In genomic region chr22:30289126-30289979, GRCh38 we compare ENCODE assay signal across 1 cellular context.
TF ChIP-seq lines count a peak whose summit lies in the region.

TSS of gene CASTOR1 (minus strand) at chr22:30289505. CDS start at chr22:30289497, 8 bp downstream.

TF ChIP-seq in HepG2, 621 proteins besides CTCF, POLR2A, EP300 and RAD21 (continued from another document and continues in another):
- TF ChIP-seq, protein P1, sequence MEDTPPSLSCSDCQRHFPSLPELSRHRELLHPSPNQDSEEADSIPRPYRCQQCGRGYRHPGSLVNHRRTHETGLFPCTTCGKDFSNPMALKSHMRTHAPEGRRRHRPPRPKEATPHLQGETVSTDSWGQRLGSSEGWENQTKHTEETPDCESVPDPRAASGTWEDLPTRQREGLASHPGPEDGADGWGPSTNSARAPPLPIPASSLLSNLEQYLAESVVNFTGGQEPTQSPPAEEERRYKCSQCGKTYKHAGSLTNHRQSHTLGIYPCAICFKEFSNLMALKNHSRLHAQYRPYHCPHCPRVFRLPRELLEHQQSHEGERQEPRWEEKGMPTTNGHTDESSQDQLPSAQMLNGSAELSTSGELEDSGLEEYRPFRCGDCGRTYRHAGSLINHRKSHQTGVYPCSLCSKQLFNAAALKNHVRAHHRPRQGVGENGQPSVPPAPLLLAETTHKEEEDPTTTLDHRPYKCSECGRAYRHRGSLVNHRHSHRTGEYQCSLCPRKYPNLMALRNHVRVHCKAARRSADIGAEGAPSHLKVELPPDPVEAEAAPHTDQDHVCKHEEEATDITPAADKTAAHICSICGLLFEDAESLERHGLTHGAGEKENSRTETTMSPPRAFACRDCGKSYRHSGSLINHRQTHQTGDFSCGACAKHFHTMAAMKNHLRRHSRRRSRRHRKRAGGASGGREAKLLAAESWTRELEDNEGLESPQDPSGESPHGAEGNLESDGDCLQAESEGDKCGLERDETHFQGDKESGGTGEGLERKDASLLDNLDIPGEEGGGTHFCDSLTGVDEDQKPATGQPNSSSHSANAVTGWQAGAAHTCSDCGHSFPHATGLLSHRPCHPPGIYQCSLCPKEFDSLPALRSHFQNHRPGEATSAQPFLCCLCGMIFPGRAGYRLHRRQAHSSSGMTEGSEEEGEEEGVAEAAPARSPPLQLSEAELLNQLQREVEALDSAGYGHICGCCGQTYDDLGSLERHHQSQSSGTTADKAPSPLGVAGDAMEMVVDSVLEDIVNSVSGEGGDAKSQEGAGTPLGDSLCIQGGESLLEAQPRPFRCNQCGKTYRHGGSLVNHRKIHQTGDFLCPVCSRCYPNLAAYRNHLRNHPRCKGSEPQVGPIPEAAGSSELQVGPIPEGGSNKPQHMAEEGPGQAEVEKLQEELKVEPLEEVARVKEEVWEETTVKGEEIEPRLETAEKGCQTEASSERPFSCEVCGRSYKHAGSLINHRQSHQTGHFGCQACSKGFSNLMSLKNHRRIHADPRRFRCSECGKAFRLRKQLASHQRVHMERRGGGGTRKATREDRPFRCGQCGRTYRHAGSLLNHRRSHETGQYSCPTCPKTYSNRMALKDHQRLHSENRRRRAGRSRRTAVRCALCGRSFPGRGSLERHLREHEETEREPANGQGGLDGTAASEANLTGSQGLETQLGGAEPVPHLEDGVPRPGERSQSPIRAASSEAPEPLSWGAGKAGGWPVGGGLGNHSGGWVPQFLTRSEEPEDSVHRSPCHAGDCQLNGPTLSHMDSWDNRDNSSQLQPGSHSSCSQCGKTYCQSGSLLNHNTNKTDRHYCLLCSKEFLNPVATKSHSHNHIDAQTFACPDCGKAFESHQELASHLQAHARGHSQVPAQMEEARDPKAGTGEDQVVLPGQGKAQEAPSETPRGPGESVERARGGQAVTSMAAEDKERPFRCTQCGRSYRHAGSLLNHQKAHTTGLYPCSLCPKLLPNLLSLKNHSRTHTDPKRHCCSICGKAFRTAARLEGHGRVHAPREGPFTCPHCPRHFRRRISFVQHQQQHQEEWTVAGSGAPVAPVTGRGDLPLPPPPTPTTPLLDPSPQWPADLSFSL (CRISPR knock-in tag; IDR thresholded peaks at IDR 0.05) = no peak
- TF ChIP-seq SMC3 (IDR thresholded peaks at IDR 0.05; ENCODE audit: low read length) (no peak), GZF1 (CRISPR knock-in tag; IDR thresholded peaks at IDR 0.05) (no peak), HDAC2 (CRISPR knock-in tag; IDR thresholded peaks at IDR 0.05) (no peak), ZNF672 (CRISPR knock-in tag; IDR thresholded peaks at IDR 0.05) (no peak), ZNF781 (CRISPR knock-in tag; IDR thresholded peaks at IDR 0.05; ENCODE audit: borderline replicate concordance, not compliant biosample characterization) (no peak), ZNF550 (CRISPR knock-in tag; IDR thresholded peaks at IDR 0.05; ENCODE audit: borderline replicate concordance) (no peak), NCOR1 (IDR thresholded peaks at IDR 0.05; ENCODE audit: borderline replicate concordance, low read length) (no peak), ZBTB42 (CRISPR knock-in tag; IDR thresholded peaks at IDR 0.05) (no peak), ZFP62 (CRISPR knock-in tag; IDR thresholded peaks at IDR 0.05) (no peak), HNF1A (IDR thresholded peaks at IDR 0.05; ENCODE audit: low read depth) (no peak), HNF1A (CRISPR knock-in tag; IDR thresholded peaks at IDR 0.05; ENCODE audit: borderline replicate concordance) (no peak), KDM4B (CRISPR knock-in tag; IDR thresholded peaks at IDR 0.05) (no peak), ZNF564 (CRISPR knock-in tag; IDR thresholded peaks at IDR 0.05) (no peak), SP140L (CRISPR knock-in tag; IDR thresholded peaks at IDR 0.05; ENCODE audit: borderline replicate concordance) (no peak), MAZ (IDR thresholded peaks at IDR 0.05; ENCODE audit: borderline replicate concordance, low read depth, low read length) (no peak; the same call in 1 of the 2 replicates), MAZ (CRISPR knock-in tag; IDR thresholded peaks at IDR 0.05; ENCODE audit: low read depth) (peak; percentile 52), SATB2 (CRISPR knock-in tag; IDR thresholded peaks at IDR 0.05) (no peak), ZNF552 (CRISPR knock-in tag; IDR thresholded peaks at IDR 0.05; ENCODE audit: borderline replicate concordance) (0 out of 2 replicates have a peak, but pooled peaks have one; percentile 29), ZNF337 (CRISPR knock-in tag; IDR thresholded peaks at IDR 0.05; ENCODE audit: borderline replicate concordance, low read depth) (no peak), ZNF17 (CRISPR knock-in tag; IDR thresholded peaks at IDR 0.05) (no peak), ZNF652 (CRISPR knock-in tag; IDR thresholded peaks at IDR 0.05; ENCODE audit: borderline replicate concordance, low read depth) (no peak), ADNP (CRISPR knock-in tag; IDR thresholded peaks at IDR 0.05) (no peak), TRIM24 (CRISPR knock-in tag; IDR thresholded peaks at IDR 0.05) (no peak), IRF2 (CRISPR knock-in tag; IDR thresholded peaks at IDR 0.05) (no peak), MTF1 (CRISPR knock-in tag; IDR thresholded peaks at IDR 0.05) (no peak), NFKB2 (CRISPR knock-in tag; IDR thresholded peaks at IDR 0.05; ENCODE audit: borderline replicate concordance) (no peak), ZNF605 (CRISPR knock-in tag; IDR thresholded peaks at IDR 0.05) (no peak), TCF7L2 (IDR thresholded peaks at IDR 0.05; ENCODE audit: low read depth, low read length) (no peak), HNRNPUL1 (IDR thresholded peaks at IDR 0.05; ENCODE audit: low read depth, low read length) (no peak), NFE2L2 (IDR thresholded peaks at IDR 0.05; ENCODE audit: low read length) (no peak), ZNF143 (CRISPR knock-in tag; IDR thresholded peaks at IDR 0.05) (no peak), ZNF773 (CRISPR knock-in tag; IDR thresholded peaks at IDR 0.05; ENCODE audit: borderline replicate concordance) (no peak), THRA (CRISPR knock-in tag; IDR thresholded peaks at IDR 0.05; ENCODE audit: borderline replicate concordance) (0 out of 2 replicates have a peak, but pooled peaks have one; percentile 24), ZSCAN5A (CRISPR knock-in tag; IDR thresholded peaks at IDR 0.05; ENCODE audit: borderline replicate concordance) (no peak), ZBTB37 (CRISPR knock-in tag; IDR thresholded peaks at IDR 0.05) (no peak)
- TF ChIP-seq, protein P2, sequence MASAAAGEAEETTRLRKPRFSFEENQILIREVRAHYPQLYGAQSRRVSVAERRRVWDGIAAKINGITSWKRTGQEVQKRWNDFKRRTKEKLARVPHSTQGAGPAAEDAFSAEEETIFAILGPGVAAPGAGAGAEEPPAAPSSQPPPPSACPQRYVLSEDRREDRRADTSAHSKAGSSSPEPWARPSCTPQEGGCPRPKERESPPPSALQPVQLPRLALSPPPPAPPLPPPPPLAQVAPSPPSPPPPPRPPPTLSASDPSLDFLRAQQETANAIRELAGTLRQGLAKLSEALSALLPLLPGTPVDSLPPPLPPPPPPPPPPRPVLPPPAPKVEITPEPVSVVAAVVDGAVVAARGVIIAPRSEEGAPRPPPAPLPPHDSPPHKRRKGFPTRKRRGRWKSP (CRISPR knock-in tag; IDR thresholded peaks at IDR 0.05) = no peak; the same call in 1 of the 2 replicates
- TF ChIP-seq, protein P3, sequence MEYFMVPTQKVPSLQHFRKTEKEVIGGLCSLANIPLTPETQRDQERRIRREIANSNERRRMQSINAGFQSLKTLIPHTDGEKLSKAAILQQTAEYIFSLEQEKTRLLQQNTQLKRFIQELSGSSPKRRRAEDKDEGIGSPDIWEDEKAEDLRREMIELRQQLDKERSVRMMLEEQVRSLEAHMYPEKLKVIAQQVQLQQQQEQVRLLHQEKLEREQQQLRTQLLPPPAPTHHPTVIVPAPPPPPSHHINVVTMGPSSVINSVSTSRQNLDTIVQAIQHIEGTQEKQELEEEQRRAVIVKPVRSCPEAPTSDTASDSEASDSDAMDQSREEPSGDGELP (IDR thresholded peaks at IDR 0.05; ENCODE audit: borderline replicate concordance, low read depth) = peak; percentile 44; the same call in 1 of the 2 replicates
- TF ChIP-seq, protein P4, sequence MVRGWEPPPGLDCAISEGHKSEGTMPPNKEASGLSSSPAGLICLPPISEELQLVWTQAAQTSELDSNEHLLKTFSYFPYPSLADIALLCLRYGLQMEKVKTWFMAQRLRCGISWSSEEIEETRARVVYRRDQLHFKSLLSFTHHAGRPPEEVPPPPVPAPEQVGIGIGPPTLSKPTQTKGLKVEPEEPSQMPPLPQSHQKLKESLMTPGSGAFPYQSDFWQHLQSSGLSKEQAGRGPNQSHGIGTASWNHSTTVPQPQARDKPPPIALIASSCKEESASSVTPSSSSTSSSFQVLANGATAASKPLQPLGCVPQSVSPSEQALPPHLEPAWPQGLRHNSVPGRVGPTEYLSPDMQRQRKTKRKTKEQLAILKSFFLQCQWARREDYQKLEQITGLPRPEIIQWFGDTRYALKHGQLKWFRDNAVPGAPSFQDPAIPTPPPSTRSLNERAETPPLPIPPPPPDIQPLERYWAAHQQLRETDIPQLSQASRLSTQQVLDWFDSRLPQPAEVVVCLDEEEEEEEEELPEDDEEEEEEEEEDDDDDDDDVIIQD (CRISPR knock-in tag; IDR thresholded peaks at IDR 0.05; ENCODE audit: low read depth) = no peak
- TF ChIP-seq, protein P5, sequence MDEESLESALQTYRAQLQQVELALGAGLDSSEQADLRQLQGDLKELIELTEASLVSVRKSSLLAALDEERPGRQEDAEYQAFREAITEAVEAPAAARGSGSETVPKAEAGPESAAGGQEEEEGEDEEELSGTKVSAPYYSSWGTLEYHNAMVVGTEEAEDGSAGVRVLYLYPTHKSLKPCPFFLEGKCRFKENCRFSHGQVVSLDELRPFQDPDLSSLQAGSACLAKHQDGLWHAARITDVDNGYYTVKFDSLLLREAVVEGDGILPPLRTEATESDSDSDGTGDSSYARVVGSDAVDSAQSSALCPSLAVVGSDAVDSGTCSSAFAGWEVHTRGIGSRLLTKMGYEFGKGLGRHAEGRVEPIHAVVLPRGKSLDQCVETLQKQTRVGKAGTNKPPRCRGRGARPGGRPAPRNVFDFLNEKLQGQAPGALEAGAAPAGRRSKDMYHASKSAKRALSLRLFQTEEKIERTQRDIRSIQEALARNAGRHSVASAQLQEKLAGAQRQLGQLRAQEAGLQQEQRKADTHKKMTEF (CRISPR knock-in tag; IDR thresholded peaks at IDR 0.05) = no peak
- TF ChIP-seq, protein P6, sequence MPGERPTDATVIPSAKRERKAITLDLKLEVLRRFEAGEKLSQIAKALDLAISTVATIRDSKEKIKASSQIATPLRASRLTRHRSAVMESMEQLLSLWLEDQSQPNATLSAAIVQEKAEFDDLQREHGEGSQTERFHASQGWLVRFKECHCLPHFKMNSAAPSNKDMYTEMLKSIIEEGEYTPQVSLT (CRISPR knock-in tag; IDR thresholded peaks at IDR 0.05; ENCODE audit: borderline replicate concordance, low read depth) = no peak
